8 cellular contexts compared by ENCODE assay signal in the genomic region with DNA sequence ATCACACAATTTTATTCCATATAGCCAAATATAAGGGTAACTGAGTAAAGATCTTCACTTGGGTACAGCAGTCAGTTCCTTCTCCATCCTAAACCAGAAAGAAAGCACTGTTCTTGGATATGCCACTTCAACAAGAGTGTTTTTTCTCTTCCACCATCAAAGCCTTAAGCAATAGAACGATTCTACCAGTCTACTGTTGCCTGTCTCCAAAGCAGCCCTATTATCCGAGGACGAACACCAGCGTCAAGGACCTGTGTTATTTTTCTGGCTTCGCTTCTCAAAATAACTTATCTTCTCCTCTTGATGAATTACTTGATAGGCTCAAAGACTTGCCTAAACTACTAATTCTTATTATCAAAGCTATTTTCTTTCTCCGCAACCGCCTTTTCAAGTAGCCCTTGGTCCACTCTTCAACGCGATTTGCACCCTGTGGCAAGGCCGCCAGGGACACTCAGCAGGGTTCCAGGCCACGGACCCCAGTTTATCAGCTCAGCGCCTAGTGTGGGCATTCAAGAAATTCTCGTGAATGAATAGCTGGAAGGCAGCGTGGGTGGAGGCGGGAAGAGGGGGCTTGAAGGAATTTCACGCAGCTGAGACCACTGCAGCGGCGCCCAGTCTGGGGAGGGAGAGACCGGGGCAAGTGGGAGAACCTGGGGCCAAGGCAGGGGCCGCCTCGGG. TPM values are rescaled to one million over a fixed set of nuclear protein-coding genes. Genes with fewer than 3 reads are reported as not detected.
DNase-seq lines count a peak whose midpoint lies in the region; ATAC-seq and TF ChIP-seq lines count a peak whose summit lies in the region.

No MANE protein-coding gene starts in this region.

- H3K56ac ChIP-seq in H9 (ENCODE audit: insufficient read length, low read depth, low read length) = no peak overlapping the region

- TF ChIP-seq EP300 in upper lobe of left lung (IDR thresholded peaks at IDR 0.05) = no peak

- H2AK5ac ChIP-seq in H9 (ENCODE audit: insufficient read length, low read length) (no peak overlapping the region), mesenchymal stem cell (ENCODE audit: low read length, severe bottlenecking) (no peak overlapping the region)

- H2BK20ac ChIP-seq in H9 (ENCODE audit: low read depth, low read length, poor library complexity, severe bottlenecking) = no peak overlapping the region

- TF ChIP-seq POLR2A in upper lobe of left lung (IDR thresholded peaks at IDR 0.05) = no peak

- H3K4me2 ChIP-seq in H9 (ENCODE audit: insufficient read depth, insufficient read length, low read length) (peak overlapping the region; percentile 79), mesenchymal stem cell (ENCODE audit: low read length, poor library complexity, severe bottlenecking) (peak overlapping the region; percentile 87)

- no peaks in the 10 kb centered on the region for H3K36me3 Mint-ChIP-seq in H9 (ENCODE audit: insufficient read depth in 1 of 3, low read depth in 3 of 3)

- H4K91ac ChIP-seq in H9 (ENCODE audit: insufficient read length, low read depth, low read length) (no peak overlapping the region), mesenchymal stem cell (ENCODE audit: low read length) (peak overlapping the region; percentile 9)

- no peak overlapping the region for H2BK15ac ChIP-seq in H9 (ENCODE audit: low read depth, low read length)
- no peak overlapping the region for H2BK15ac ChIP-seq in mesenchymal stem cell (ENCODE audit: low read depth, poor library complexity, severe bottlenecking)

- no peaks in the 10 kb centered on the region for H3K9me3 ChIP-seq in H9 (ENCODE audit: control insufficient read depth, low read depth, low read length)
- H3K9me3 ChIP-seq in mesenchymal stem cell (ENCODE audit: control insufficient read depth, low read length) = no peaks in the 10 kb centered on the region
- H3K9me3 ChIP-seq in upper lobe of left lung = no peaks in the 10 kb centered on the region

- H3K79me1 ChIP-seq in H9 (ENCODE audit: insufficient read depth, low read depth, low read length, poor library complexity, severe bottlenecking) (no peaks in the 10 kb centered on the region), mesenchymal stem cell (replicated peaks; ENCODE audit: low read length, poor library complexity, severe bottlenecking) (no peaks in the 10 kb centered on the region)

- H3K4me3 ChIP-seq in mesenchymal stem cell (ENCODE audit: insufficient read depth in 1 of 2, low read depth in 1 of 2, low read length in 2 of 2) (peak overlapping the region; percentile 72 to 99), upper lobe of left lung (peak overlapping the region; percentile 85 to 99 (median 96))

- H3K23me2 ChIP-seq in H9 (ENCODE audit: insufficient read length, low read depth, low read length, poor library complexity, severe bottlenecking) = peaks cover 15% of the 10 kb centered on the region

- no peak overlapping the region for H3T11ph ChIP-seq in H9 (ENCODE audit: low read length)

- peak overlapping the region; percentile 72 to 97 (median 92); a peak in 6 of 7 replicates for H3K27ac Mint-ChIP-seq in H9

- peak overlapping the region; percentile 85 to 93 for H3K4me3 Mint-ChIP-seq in H9

- TF ChIP-seq CTCF in H9 (conservative IDR thresholded peaks at IDR 0.05) (no peak), upper lobe of left lung (IDR thresholded peaks at IDR 0.05) (peak in 1 of 6 experiments; percentile 14)

- H2BK5ac ChIP-seq in H9 (ENCODE audit: insufficient read length, low read length) (no peak overlapping the region), mesenchymal stem cell (ENCODE audit: low read depth, low read length, poor library complexity, severe bottlenecking) (peak overlapping the region; percentile 69)

- H3K9me3 Mint-ChIP-seq in H9 = no peaks in the 10 kb centered on the region

- H3K18ac ChIP-seq in H9 (ENCODE audit: insufficient read length, low read depth, low read length) = peak overlapping the region; percentile 73
- peak overlapping the region; percentile 56 to 92 for H3K18ac ChIP-seq in mesenchymal stem cell (ENCODE audit: low read depth in 1 of 2, low read length in 2 of 2)

- no peak overlapping the region for H3K23ac ChIP-seq in H9 (ENCODE audit: insufficient read length, low read depth, low read length)
- H3K23ac ChIP-seq in mesenchymal stem cell (ENCODE audit: low read length in 2 of 2) = peak overlapping the region in 1 of 2 experiments; percentile 9

- no peak overlapping the region for H4K5ac ChIP-seq in H9 (ENCODE audit: insufficient read length, low read depth, low read length)

- no peaks in the 10 kb centered on the region for H3K36me3 ChIP-seq in mesenchymal stem cell (ENCODE audit: control insufficient read depth in 1 of 2, insufficient read depth in 2 of 2, low read depth in 1 of 2, low read length in 2 of 2)
- no peaks in the 10 kb centered on the region for H3K36me3 ChIP-seq in upper lobe of left lung

- H3K27ac ChIP-seq in H9 (ENCODE audit: insufficient read length, low read depth, low read length) = peak overlapping the region; percentile 18
- peak overlapping the region; percentile 72 for H3K27ac ChIP-seq in mesenchymal stem cell (ENCODE audit: low read length, poor library complexity, severe bottlenecking)
- H3K27ac ChIP-seq in upper lobe of left lung = peak overlapping the region; percentile 82 to 95 (median 94)

- WGBS in H9 (ENCODE audit: extremely low coverage, insufficient read length, low lambda C conversion rate) = no CpG with 5 or more reads among the region's 21 CpGs
- 4% methylated on average over 21 of the region's 21 CpGs for WGBS in mesenchymal stem cell
- WGBS in upper lobe of left lung, 2 donors = 2 to 4% methylated on average over 20 to 21 of the region's 21 CpGs

- H3K4me1 Mint-ChIP-seq in H9 = peaks cover 34% of the 10 kb centered on the region in 2 experiments

- H2BK120ac ChIP-seq in H9 (ENCODE audit: low read depth, low read length, poor library complexity, severe bottlenecking) (no peak overlapping the region), mesenchymal stem cell (ENCODE audit: low read depth, low read length) (peak overlapping the region; percentile 35)

- no peaks in the 10 kb centered on the region for H4K20me1 ChIP-seq in H9 (ENCODE audit: control insufficient read depth, insufficient read depth, insufficient read length)

- no peak overlapping the region for H4K8ac ChIP-seq in H9 (replicated peaks; ENCODE audit: insufficient read length, low read depth, low read length)
- peak overlapping the region; percentile 52 for H4K8ac ChIP-seq in mesenchymal stem cell (ENCODE audit: low read length)

- H3K9ac ChIP-seq in H9 (ENCODE audit: extremely low read depth, insufficient read length, low read length) (peak overlapping the region; percentile 78), mesenchymal stem cell (ENCODE audit: low read length) (peak overlapping the region; percentile 97)

- H2BK12ac ChIP-seq in H9 (ENCODE audit: insufficient read length, low read depth, low read length) (no peak overlapping the region), mesenchymal stem cell (ENCODE audit: low read length in 2 of 2) (peak overlapping the region in 1 of 2 experiments; percentile 66)

- DNase-seq in DMS53 (lab: John Stamatoyannopoulos, UW) (peak; percentile 85), H9 (no peak), OCI-M1 (lab: John Stamatoyannopoulos, UW) (peak; percentile 66), dermis blood vessel endothelial cell (peak; percentile 57), mesenchymal stem cell (peak; percentile 60), upper lobe of left lung (peak in 1 of 2 donors; percentile 25)

- H3K79me2 ChIP-seq in H9 (ENCODE audit: insufficient read depth, low read length) = peaks cover 12% of the 10 kb centered on the region; the same call in 1 of the 2 replicates

- H3K27me3 ChIP-seq in H9 (ENCODE audit: insufficient read depth, low read length) (no peaks in the 10 kb centered on the region), mesenchymal stem cell (ENCODE audit: control insufficient read depth in 1 of 2, insufficient read depth in 1 of 2, low read length in 2 of 2) (peaks cover 0 to 4% of the 10 kb centered on the region in 2 experiments), upper lobe of left lung (no peaks in the 10 kb centered on the region)

- ATAC-seq in upper lobe of left lung (ENCODE audit: low FRiP score in 2 of 2) = peak; percentile 23 to 39
- no peak for ATAC-seq in HG02763 (IDR thresholded peaks at IDR 0.05; ENCODE audit: unreplicated experiment)
- no peak for ATAC-seq in HG02970 (IDR thresholded peaks at IDR 0.05; ENCODE audit: low FRiP score, unreplicated experiment)

- H3K27me3 Mint-ChIP-seq in H9 (ENCODE audit: low read depth) = peaks cover 5% of the 10 kb centered on the region; the same call in 1 of the 2 replicates

- H3K4me1 ChIP-seq in H9 (ENCODE audit: insufficient read depth, low read length) = peaks cover 4% of the 10 kb centered on the region; the same call in 1 of the 2 replicates
- H3K4me1 ChIP-seq in mesenchymal stem cell (ENCODE audit: control insufficient read depth, insufficient read depth, low read depth, low read length) = peaks cover 5% of the 10 kb centered on the region
- peaks cover 13 to 24% (median 19%) of the 10 kb centered on the region in 4 donors for H3K4me1 ChIP-seq in upper lobe of left lung

- H3K14ac ChIP-seq in H9 (ENCODE audit: insufficient read depth, low read length) = peak overlapping the region; percentile 86
- peak overlapping the region in 1 of 2 experiments; percentile 64 for H3K14ac ChIP-seq in mesenchymal stem cell (ENCODE audit: low read length in 2 of 2)

- H2AFZ ChIP-seq in H9 (ENCODE audit: low read length) (no peak overlapping the region), mesenchymal stem cell (ENCODE audit: low read depth, low read length) (peak overlapping the region; percentile 89)

- H3K4ac ChIP-seq in H9 (ENCODE audit: low read depth, low read length) (no peak overlapping the region), mesenchymal stem cell (ENCODE audit: low read depth in 1 of 2, low read length in 2 of 2) (peak overlapping the region; percentile 57 to 77)

RNA-seq across cellular contexts. Expression of a gene that starts 0.6 kb away (rescaled TPM):
- 28.4 and 29.3 TPM in 2 replicates for total RNA-seq in H9 (2021)
- total RNA-seq in dermis blood vessel endothelial cell = 33.4 and 38.1 TPM in 2 replicates
- 15.3 TPM for polyA plus RNA-seq in mesenchymal stem cell (2013, experiment 1 of 2)
- polyA plus RNA-seq in mesenchymal stem cell (2013, experiment 2 of 2) = 16.0 TPM
- 10 to 100 TPM; 16.5 to 27.8 (median 22.7) TPM for total RNA-seq in upper lobe of left lung

RNA-seq across cellular contexts. Expression of a gene that starts 26.2 kb away (rescaled TPM):
- total RNA-seq in H9 (2021) (not detected in 2 replicates), dermis blood vessel endothelial cell (not detected in 2 replicates), upper lobe of left lung (1 to 10 TPM in 4 of 6 donors, under 1 TPM in 2; 0.10 to 3.4 (median 1.3) TPM)
- 6.9 TPM for polyA plus RNA-seq in mesenchymal stem cell (2013, experiment 1 of 2)
- 6.9 TPM for polyA plus RNA-seq in mesenchymal stem cell (2013, experiment 2 of 2)

Comparison
In these comparisons a context has a peak if more than half of its experiments do, and no peak if none do; other contexts are left out.
1. H3K27ac ChIP-seq: peak in every context shown above with its lines; median percentile 94 in upper lobe of left lung; 72 in mesenchymal stem cell; 18 in H9.
2. ATAC-seq: peak in upper lobe of left lung (2 of 2); none in HG02763 (single experiment) and HG02970 (single experiment).